Comparison of ENCODE assay signal across 1 cellular context in the genomic region with DNA sequence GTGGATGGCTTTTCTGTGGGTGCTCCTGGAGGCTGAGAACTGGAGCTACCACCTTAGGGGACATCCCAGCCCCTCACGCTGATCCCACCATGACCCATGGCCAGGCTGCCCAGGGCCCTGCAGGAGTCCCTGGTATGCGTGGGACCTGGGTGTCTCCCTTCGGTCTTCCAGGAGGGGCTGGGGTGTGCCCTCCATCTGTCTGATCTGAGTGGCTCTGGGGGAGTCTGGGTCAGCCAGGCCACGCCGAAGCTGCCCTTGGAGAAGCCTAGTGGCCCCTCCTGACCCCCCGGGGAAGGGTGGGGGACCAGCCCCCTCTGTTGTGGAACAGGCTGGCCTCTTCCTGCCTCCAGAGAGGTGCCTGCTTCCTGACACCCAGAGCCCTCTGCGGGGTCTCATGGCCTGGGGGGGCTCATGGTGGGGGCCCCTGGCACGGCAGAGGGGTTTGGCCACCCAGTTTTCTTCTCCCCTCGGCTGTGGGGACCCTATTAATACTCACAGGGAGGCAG.
TF ChIP-seq lines count a peak whose summit lies in the region.

No MANE protein-coding gene starts in this region.

TF ChIP-seq in HepG2, 621 proteins besides CTCF, POLR2A, EP300 and RAD21:
- TF ChIP-seq AGO1 (IDR thresholded peaks at IDR 0.05; ENCODE audit: low read depth, low read length, poor library complexity, severe bottlenecking) (peak; percentile 12), ZNF430 (CRISPR knock-in tag; IDR thresholded peaks at IDR 0.05) (0 out of 2 replicates have a peak, but pooled peaks have one; percentile 33), ZNF549 (CRISPR knock-in tag; IDR thresholded peaks at IDR 0.05) (no peak), GLI4 (CRISPR knock-in tag; IDR thresholded peaks at IDR 0.05; ENCODE audit: borderline replicate concordance) (no peak), PCBP1 (IDR thresholded peaks at IDR 0.05; ENCODE audit: borderline replicate concordance, low read depth, low read length) (0 out of 2 replicates have a peak, but pooled peaks have one; percentile 28), ZNF720 (CRISPR knock-in tag; IDR thresholded peaks at IDR 0.05) (no peak), KLF13 (CRISPR knock-in tag; IDR thresholded peaks at IDR 0.05) (no peak), ATAD3A (CRISPR knock-in tag; IDR thresholded peaks at IDR 0.05) (no peak), KAT7 (CRISPR knock-in tag; IDR thresholded peaks at IDR 0.05; ENCODE audit: borderline replicate concordance) (no peak), PHF8 (CRISPR knock-in tag; IDR thresholded peaks at IDR 0.05) (no peak), KDM1A (CRISPR knock-in tag; IDR thresholded peaks at IDR 0.05) (no peak), ZNF367 (CRISPR knock-in tag; IDR thresholded peaks at IDR 0.05; ENCODE audit: borderline replicate concordance) (no peak; the same call in 1 of the 2 replicates), MTA3 (CRISPR knock-in tag; IDR thresholded peaks at IDR 0.05) (no peak), SALL2 (CRISPR knock-in tag; IDR thresholded peaks at IDR 0.05) (0 out of 2 replicates have a peak, but pooled peaks have one; percentile 33), XRCC5 (optimal IDR thresholded peaks at IDR 0.05; ENCODE audit: low read length) (no peak), HMG20A (CRISPR knock-in tag; IDR thresholded peaks at IDR 0.05; ENCODE audit: borderline replicate concordance) (no peak), CBFB (CRISPR knock-in tag; IDR thresholded peaks at IDR 0.05) (no peak), ZMYM2 (CRISPR knock-in tag; IDR thresholded peaks at IDR 0.05) (0 out of 2 replicates have a peak, but pooled peaks have one; percentile 24), MATR3 (CRISPR knock-in tag; IDR thresholded peaks at IDR 0.05) (no peak), NFIB (CRISPR knock-in tag; IDR thresholded peaks at IDR 0.05; ENCODE audit: borderline replicate concordance) (0 out of 2 replicates have a peak, but pooled peaks have one; percentile 88), ZC3H13 (CRISPR knock-in tag; IDR thresholded peaks at IDR 0.05) (peak; percentile 47; the same call in 1 of the 2 replicates), RXRA (CRISPR knock-in tag; IDR thresholded peaks at IDR 0.05) (0 out of 2 replicates have a peak, but pooled peaks have one; percentile 17), ZNF12 (CRISPR knock-in tag; IDR thresholded peaks at IDR 0.05) (no peak)
- TF ChIP-seq, protein P1, sequence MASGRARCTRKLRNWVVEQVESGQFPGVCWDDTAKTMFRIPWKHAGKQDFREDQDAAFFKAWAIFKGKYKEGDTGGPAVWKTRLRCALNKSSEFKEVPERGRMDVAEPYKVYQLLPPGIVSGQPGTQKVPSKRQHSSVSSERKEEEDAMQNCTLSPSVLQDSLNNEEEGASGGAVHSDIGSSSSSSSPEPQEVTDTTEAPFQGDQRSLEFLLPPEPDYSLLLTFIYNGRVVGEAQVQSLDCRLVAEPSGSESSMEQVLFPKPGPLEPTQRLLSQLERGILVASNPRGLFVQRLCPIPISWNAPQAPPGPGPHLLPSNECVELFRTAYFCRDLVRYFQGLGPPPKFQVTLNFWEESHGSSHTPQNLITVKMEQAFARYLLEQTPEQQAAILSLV (CRISPR knock-in tag; IDR thresholded peaks at IDR 0.05; ENCODE audit: borderline replicate concordance), result no peak
- TF ChIP-seq, protein P2, sequence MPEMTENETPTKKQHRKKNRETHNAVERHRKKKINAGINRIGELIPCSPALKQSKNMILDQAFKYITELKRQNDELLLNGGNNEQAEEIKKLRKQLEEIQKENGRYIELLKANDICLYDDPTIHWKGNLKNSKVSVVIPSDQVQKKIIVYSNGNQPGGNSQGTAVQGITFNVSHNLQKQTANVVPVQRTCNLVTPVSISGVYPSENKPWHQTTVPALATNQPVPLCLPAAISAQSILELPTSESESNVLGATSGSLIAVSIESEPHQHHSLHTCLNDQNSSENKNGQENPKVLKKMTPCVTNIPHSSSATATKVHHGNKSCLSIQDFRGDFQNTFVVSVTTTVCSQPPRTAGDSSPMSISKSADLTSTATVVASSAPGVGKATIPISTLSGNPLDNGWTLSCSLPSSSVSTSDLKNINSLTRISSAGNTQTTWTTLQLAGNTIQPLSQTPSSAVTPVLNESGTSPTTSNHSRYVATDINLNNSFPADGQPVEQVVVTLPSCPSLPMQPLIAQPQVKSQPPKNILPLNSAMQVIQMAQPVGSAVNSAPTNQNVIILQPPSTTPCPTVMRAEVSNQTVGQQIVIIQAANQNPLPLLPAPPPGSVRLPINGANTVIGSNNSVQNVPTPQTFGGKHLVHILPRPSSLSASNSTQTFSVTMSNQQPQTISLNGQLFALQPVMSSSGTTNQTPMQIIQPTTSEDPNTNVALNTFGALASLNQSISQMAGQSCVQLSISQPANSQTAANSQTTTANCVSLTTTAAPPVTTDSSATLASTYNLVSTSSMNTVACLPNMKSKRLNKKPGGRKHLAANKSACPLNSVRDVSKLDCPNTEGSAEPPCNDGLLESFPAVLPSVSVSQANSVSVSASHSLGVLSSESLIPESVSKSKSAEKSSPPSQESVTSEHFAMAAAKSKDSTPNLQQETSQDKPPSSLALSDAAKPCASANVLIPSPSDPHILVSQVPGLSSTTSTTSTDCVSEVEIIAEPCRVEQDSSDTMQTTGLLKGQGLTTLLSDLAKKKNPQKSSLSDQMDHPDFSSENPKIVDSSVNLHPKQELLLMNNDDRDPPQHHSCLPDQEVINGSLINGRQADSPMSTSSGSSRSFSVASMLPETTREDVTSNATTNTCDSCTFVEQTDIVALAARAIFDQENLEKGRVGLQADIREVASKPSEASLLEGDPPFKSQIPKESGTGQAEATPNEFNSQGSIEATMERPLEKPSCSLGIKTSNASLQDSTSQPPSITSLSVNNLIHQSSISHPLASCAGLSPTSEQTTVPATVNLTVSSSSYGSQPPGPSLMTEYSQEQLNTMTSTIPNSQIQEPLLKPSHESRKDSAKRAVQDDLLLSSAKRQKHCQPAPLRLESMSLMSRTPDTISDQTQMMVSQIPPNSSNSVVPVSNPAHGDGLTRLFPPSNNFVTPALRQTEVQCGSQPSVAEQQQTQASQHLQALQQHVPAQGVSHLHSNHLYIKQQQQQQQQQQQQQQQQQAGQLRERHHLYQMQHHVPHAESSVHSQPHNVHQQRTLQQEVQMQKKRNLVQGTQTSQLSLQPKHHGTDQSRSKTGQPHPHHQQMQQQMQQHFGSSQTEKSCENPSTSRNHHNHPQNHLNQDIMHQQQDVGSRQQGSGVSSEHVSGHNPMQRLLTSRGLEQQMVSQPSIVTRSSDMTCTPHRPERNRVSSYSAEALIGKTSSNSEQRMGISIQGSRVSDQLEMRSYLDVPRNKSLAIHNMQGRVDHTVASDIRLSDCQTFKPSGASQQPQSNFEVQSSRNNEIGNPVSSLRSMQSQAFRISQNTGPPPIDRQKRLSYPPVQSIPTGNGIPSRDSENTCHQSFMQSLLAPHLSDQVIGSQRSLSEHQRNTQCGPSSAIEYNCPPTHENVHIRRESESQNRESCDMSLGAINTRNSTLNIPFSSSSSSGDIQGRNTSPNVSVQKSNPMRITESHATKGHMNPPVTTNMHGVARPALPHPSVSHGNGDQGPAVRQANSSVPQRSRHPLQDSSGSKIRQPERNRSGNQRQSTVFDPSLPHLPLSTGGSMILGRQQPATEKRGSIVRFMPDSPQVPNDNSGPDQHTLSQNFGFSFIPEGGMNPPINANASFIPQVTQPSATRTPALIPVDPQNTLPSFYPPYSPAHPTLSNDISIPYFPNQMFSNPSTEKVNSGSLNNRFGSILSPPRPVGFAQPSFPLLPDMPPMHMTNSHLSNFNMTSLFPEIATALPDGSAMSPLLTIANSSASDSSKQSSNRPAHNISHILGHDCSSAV (CRISPR knock-in tag; IDR thresholded peaks at IDR 0.05; ENCODE audit: borderline replicate concordance), result no peak
- TF ChIP-seq, protein P3, sequence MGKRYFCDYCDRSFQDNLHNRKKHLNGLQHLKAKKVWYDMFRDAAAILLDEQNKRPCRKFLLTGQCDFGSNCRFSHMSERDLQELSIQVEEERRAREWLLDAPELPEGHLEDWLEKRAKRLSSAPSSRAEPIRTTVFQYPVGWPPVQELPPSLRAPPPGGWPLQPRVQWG (CRISPR knock-in tag; IDR thresholded peaks at IDR 0.05; ENCODE audit: borderline replicate concordance, low read depth), result no peak
